ENCODE assay signal across 28 cellular contexts in genomic region chr7:37666026-37666780, GRCh38. TPM values are rescaled to one million over a fixed set of nuclear protein-coding genes. Genes with fewer than 3 reads are reported as not detected.
DNase-seq lines count a peak whose midpoint lies in the region; ATAC-seq and TF ChIP-seq lines count a peak whose summit lies in the region.
"Had no signal": no experiment of that assay in that cellular context is flagged by ENCODE, and none has a peak within 500 bp of the region (broad histone marks: within the 10 kb centered on the region; RNA-seq: fewer than 3 reads in every experiment).

No MANE protein-coding gene starts in this region.

- TF ChIP-seq CTCF in mesothelial cell of epicardium (IDR thresholded peaks at IDR 0.05; ENCODE audit: unreplicated experiment) = no peak
- TF ChIP-seq CTCF in CD8-positive, alpha-beta T cell (IDR thresholded peaks at IDR 0.05) = no peak

- intact Hi-C loops in dendritic cell treated with granulocyte-macrophage colony-stimulating factor and Interleukin-4, amounts not matched to agents 40 ng/mL and 50 ng/mL, for 4 days (cut with micrococcal nuclease) = no loop called here
- intact Hi-C loops in CD8-positive, alpha-beta T cell (cut with DNase I, micrococcal nuclease) = no loop called here

- no peaks in the 10 kb centered on the region for H3K9me3 ChIP-seq in CD8-positive, alpha-beta T cell (ENCODE audit: low read length)
- H3K9me3 ChIP-seq: MG63, sigmoid colon, testis had no signal

- H3K36me3 Mint-ChIP-seq in dendritic cell treated with granulocyte-macrophage colony-stimulating factor and Interleukin-4, amounts not matched to agents 40 ng/mL and 50 ng/mL, for 4 days (ENCODE audit: low read depth) = no peaks in the 10 kb centered on the region
- no peaks in the 10 kb centered on the region for H3K36me3 Mint-ChIP-seq in mesothelial cell of epicardium
- no peaks in the 10 kb centered on the region for H3K36me3 Mint-ChIP-seq in CD8-positive, alpha-beta T cell
- H3K36me3 Mint-ChIP-seq: brain; stimulated activated naive B cell treated with anti-CD40 and anti-IgM and Interleukin-4, amounts not matched to agents 10 μg/mL and 1 μg/mL and 100 μg/mL, for 72 hours had no signal

- DNase-seq in CD1c-positive myeloid dendritic cell (ENCODE audit: extremely low spot score) (peak; percentile 60), NOMO-1 (lab: John Stamatoyannopoulos, UW; ENCODE audit: unreplicated experiment in 2 of 2) (peak; percentile 54 to 87), mesothelial cell of epicardium (ENCODE audit: low spot score in 2 of 2, unreplicated experiment in 2 of 2) (no peak), AG20443 (ENCODE audit: low spot score) (no peak)
- no peak for DNase-seq in CD8-positive, alpha-beta T cell
- DNase-seq: ACHN; activated CD4-positive, alpha-beta T cell treated with anti-CD3 and anti-CD28 coated beads, Interleukin-2, amount 10 ng/mL, durations not matched to agents 24 days and 14 days; cortex of kidney; DMS153; GF-D8; GOT3; MG63; NCI-H2029 treated with DMSO at 0.1 percent for 48 hours; NCI-H446 treated with DMSO at 0.1 percent for 48 hours; pancreas; SHP77 treated with DMSO at 0.1 percent for 48 hours; sigmoid colon; stimulated activated naive B cell treated with anti-CD40 and anti-IgM and Interleukin-4, amounts not matched to agents 10 μg/mL and 1 μg/mL and 100 μg/mL, for 72 hours; testis had no signal

- H3K27me3 Mint-ChIP-seq in dendritic cell treated with granulocyte-macrophage colony-stimulating factor and Interleukin-4, amounts not matched to agents 40 ng/mL and 50 ng/mL, for 4 days = no peaks in the 10 kb centered on the region
- H3K27me3 Mint-ChIP-seq in mesothelial cell of epicardium (ENCODE audit: low read depth) = no peaks in the 10 kb centered on the region
- peaks cover 8% of the 10 kb centered on the region for H3K27me3 Mint-ChIP-seq in CD8-positive, alpha-beta T cell (ENCODE audit: low read depth)

- no peaks in the 10 kb centered on the region for H3K4me1 ChIP-seq in CD8-positive, alpha-beta T cell (ENCODE audit: insufficient read depth, low read length)
- H3K4me1 ChIP-seq: pancreas, sigmoid colon, testis had no signal

- POLR2A ChIA-PET in CD8-positive, alpha-beta T cell (lab: Charles Lee) = no interaction called here

- no peaks in the 10 kb centered on the region for H3K27me3 ChIP-seq in CD8-positive, alpha-beta T cell (ENCODE audit: insufficient read depth, low read length)
- H3K27me3 ChIP-seq: MG63, pancreas, sigmoid colon, testis had no signal

- no peak overlapping the region for H3K27ac ChIP-seq in CD8-positive, alpha-beta T cell (ENCODE audit: low read depth, low read length)
- H3K27ac ChIP-seq: C4-2B, pancreas, sigmoid colon, testis had no signal

- H3K4me3 ChIP-seq in CD8-positive, alpha-beta T cell (ENCODE audit: low read depth, low read length) = no peak overlapping the region
- H3K4me3 ChIP-seq: MG63, pancreas, sigmoid colon, testis had no signal

- CTCF ChIA-PET in CD8-positive, alpha-beta T cell (lab: Charles Lee) = no interaction called here

- peaks cover 57% of the 10 kb centered on the region for H3K4me1 Mint-ChIP-seq in dendritic cell treated with granulocyte-macrophage colony-stimulating factor and Interleukin-4, amounts not matched to agents 40 ng/mL and 50 ng/mL, for 4 days (ENCODE audit: low read depth)
- H3K4me1 Mint-ChIP-seq in mesothelial cell of epicardium = peaks cover 19% of the 10 kb centered on the region
- H3K4me1 Mint-ChIP-seq in CD8-positive, alpha-beta T cell (ENCODE audit: low read depth) = no peaks in the 10 kb centered on the region
- H3K4me1 Mint-ChIP-seq: activated CD4-positive, alpha-beta T cell treated with anti-CD3 and anti-CD28 coated beads, Interleukin-2, amount 10 ng/mL, durations not matched to agents 24 days and 14 days; brain had no signal

- H3K9me3 Mint-ChIP-seq in dendritic cell treated with granulocyte-macrophage colony-stimulating factor and Interleukin-4, amounts not matched to agents 40 ng/mL and 50 ng/mL, for 4 days = no peaks in the 10 kb centered on the region
- peaks cover 7% of the 10 kb centered on the region for H3K9me3 Mint-ChIP-seq in mesothelial cell of epicardium
- no peaks in the 10 kb centered on the region for H3K9me3 Mint-ChIP-seq in CD8-positive, alpha-beta T cell
- H3K9me3 Mint-ChIP-seq: activated CD4-positive, alpha-beta T cell treated with anti-CD3 and anti-CD28 coated beads, Interleukin-2, amount 10 ng/mL, durations not matched to agents 24 days and 14 days; brain; stimulated activated naive B cell treated with anti-CD40 and anti-IgM and Interleukin-4, amounts not matched to agents 10 μg/mL and 1 μg/mL and 100 μg/mL, for 72 hours; T-helper 1 cell treated with Interleukin-12 subunit alpha and Interleukin-12 subunit beta and Interleukin-4 antibody, amounts not matched to agents 30 μg/mL and 1 μg/mL, for 36 hours had no signal

- ATAC-seq in HG02981 (IDR thresholded peaks at IDR 0.05; ENCODE audit: unreplicated experiment) = no peak
- ATAC-seq in GM18511 (IDR thresholded peaks at IDR 0.05; ENCODE audit: unreplicated experiment) = no peak
- ATAC-seq in CD8-positive, alpha-beta T cell = no peak
- ATAC-seq: stimulated activated naive B cell treated with anti-CD40 and anti-IgM and Interleukin-4, amounts not matched to agents 10 μg/mL and 1 μg/mL and 100 μg/mL, for 72 hours had no signal

- peak overlapping the region; percentile 50 for H3K27ac Mint-ChIP-seq in dendritic cell treated with granulocyte-macrophage colony-stimulating factor and Interleukin-4, amounts not matched to agents 40 ng/mL and 50 ng/mL, for 4 days
- peak overlapping the region; percentile 65 for H3K27ac Mint-ChIP-seq in mesothelial cell of epicardium
- no peak overlapping the region for H3K27ac Mint-ChIP-seq in CD8-positive, alpha-beta T cell
- H3K27ac Mint-ChIP-seq: activated CD4-positive, alpha-beta T cell treated with anti-CD3 and anti-CD28 coated beads, Interleukin-2, amount 10 ng/mL, durations not matched to agents 24 days and 14 days; T-helper 1 cell treated with Interleukin-12 subunit alpha and Interleukin-12 subunit beta and Interleukin-4 antibody, amounts not matched to agents 30 μg/mL and 1 μg/mL, for 36 hours had no signal

- H3K4me3 Mint-ChIP-seq in dendritic cell treated with granulocyte-macrophage colony-stimulating factor and Interleukin-4, amounts not matched to agents 40 ng/mL and 50 ng/mL, for 4 days = no peak overlapping the region
- no peak overlapping the region for H3K4me3 Mint-ChIP-seq in mesothelial cell of epicardium
- H3K4me3 Mint-ChIP-seq in CD8-positive, alpha-beta T cell = no peak overlapping the region
- H3K4me3 Mint-ChIP-seq: activated CD4-positive, alpha-beta T cell treated with anti-CD3 and anti-CD28 coated beads, Interleukin-2, amount 10 ng/mL, durations not matched to agents 24 days and 14 days; brain; stimulated activated naive B cell treated with anti-CD40 and anti-IgM and Interleukin-4, amounts not matched to agents 10 μg/mL and 1 μg/mL and 100 μg/mL, for 72 hours; T-helper 1 cell treated with Interleukin-12 subunit alpha and Interleukin-12 subunit beta and Interleukin-4 antibody, amounts not matched to agents 30 μg/mL and 1 μg/mL, for 36 hours had no signal

- no peaks in the 10 kb centered on the region for H3K36me3 ChIP-seq in CD8-positive, alpha-beta T cell (ENCODE audit: insufficient read depth, low read length)
- H3K36me3 ChIP-seq: MG63, pancreas, sigmoid colon had no signal

RNA-seq across cellular contexts. Expression of gene GPR141, which starts 17.4 kb away (rescaled TPM):
- 0.49 to 1.0 TPM (median 0.59 TPM) in 3 replicates for total RNA-seq in mesothelial cell of epicardium
- total RNA-seq in CD8-positive, alpha-beta T cell = not detected
- total RNA-seq: activated CD4-positive, alpha-beta T cell treated with anti-CD3 and anti-CD28 coated beads, Interleukin-2, amount 10 ng/mL, durations not matched to agents 24 days and 14 days; fibroblast of villous mesenchyme; lung microvascular endothelial cell; myocyte had no signal

Comparison
In these comparisons a context has a peak if more than half of its experiments do, and no peak if none do; other contexts are left out.
1. DNase-seq: peak in CD1c-positive myeloid dendritic cell (single experiment) and NOMO-1 (2 of 2); none in mesothelial cell of epicardium (0 of 2), AG20443 (single experiment) and CD8-positive, alpha-beta T cell (0 of 7).